Comparison of ENCODE assay signal across 16 cellular contexts in the genomic region with DNA sequence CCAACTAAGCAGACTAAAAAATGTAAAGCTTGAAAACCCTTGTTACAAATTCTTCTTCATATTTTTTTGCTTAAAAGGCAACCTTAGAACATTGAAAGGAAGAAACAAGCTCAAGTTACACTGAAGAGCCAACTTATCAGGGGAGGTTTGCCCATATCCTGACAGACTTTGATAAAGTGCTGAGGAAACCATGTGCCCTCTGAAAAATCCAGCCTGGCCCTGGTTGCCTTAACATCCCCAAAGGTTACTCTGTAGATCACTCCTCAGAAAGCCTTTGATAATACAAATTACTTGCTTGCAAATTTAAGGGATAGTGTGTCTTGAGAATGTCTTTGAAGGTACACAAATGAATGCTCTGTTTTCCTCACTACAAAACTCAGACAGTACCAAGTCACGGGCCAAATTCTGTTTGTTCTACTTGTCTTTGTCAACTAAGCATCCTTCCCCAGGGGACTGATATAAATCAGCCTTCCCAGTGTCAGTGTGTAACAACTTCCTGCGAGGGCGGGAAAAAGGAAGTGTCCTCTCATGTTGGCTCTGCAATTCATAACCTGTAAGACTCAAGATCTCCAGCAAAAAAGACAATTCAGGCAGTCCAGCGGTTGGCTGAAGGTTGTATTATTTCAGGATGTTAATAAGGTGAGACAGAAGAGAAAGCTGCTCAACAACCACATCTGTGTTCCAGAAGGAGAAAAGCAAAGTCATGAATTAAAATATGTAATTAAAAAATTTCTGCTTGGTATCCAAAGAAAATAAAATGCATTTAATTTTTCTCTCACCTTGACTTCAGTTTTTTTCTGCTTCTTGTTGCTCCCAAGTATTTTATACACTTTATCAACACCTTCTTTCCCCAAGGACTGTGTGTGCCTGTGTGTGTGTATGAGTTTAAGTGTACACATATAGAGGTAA.
DNase-seq lines count a peak whose midpoint lies in the region; ATAC-seq, FAIRE-seq and TF ChIP-seq lines count a peak whose summit lies in the region.
"Had no signal": no experiment of that assay in that cellular context is flagged by ENCODE, and none has a peak within 500 bp of the region (broad histone marks: within the 10 kb centered on the region; RNA-seq: fewer than 3 reads in every experiment).

No MANE protein-coding gene starts in this region.

- SMC1A ChIA-PET in GM12878 (lab: Charles Lee; ENCODE audit: uncharacterized antibody, unreplicated experiment) = interaction anchor here (0.9 to 2.1 kb wide), 15 partner anchors 9 to 135 kb away, joined by 3 to 7 read pairs (median 4); no protein-coding TSS in a partner anchor

- CTCF ChIA-PET in activated CD4-positive, alpha-beta T cell treated with anti-CD3 and anti-CD28 coated beads, Interleukin-2, amount 10 ng/mL, durations not matched to agents 7 days and 5 days (lab: Charles Lee) = interaction anchor here (0.6 to 1.0 kb wide), 2 partner anchors 11 to 159 kb away, joined by 3 to 7 read pairs; no protein-coding TSS in a partner anchor
- CTCF ChIA-PET in GM12878 (lab: Yijun Ruan, JAX) = interaction anchor here (0.6 to 1.7 kb wide), 7 partner anchors 10 to 128 kb away, joined by 3 to 8 read pairs (median 4); no protein-coding TSS in a partner anchor

- no peaks in the 10 kb centered on the region for H3K9me2 ChIP-seq in Loucy (replicated peaks; ENCODE audit: low read depth, low read length)

- H3K79me2 ChIP-seq in Loucy (ENCODE audit: insufficient read depth, low read length) (no peaks in the 10 kb centered on the region), GM12878 (ENCODE audit: control insufficient read depth, insufficient read depth, low read length) (no peaks in the 10 kb centered on the region)

- in situ Hi-C loops in GM12878 (cut with MboI) = no loop called here

- 6% methylated on average over 4 of the region's 4 CpGs for WGBS in GM12878 (ENCODE audit: insufficient coverage, insufficient replicate concordance, low lambda C conversion rate, missing lambda C conversion rate)
- WGBS in prostate gland = 34% methylated on average over 4 of the region's 4 CpGs

- FAIRE-seq in GM12878 (lab: Jason Lieb, UNC) = no peak
- FAIRE-seq: G401.6 had no signal

- no peak overlapping the region for H3K4me3 Mint-ChIP-seq in activated CD4-positive, alpha-beta T cell treated with anti-CD3 and anti-CD28 coated beads, Interleukin-2, amount 10 ng/mL, durations not matched to agents 24 days and 14 days
- H3K4me3 Mint-ChIP-seq in activated CD4-positive, alpha-beta T cell treated with anti-CD3 and anti-CD28 coated beads, Interleukin-2, amount 10 ng/mL, durations not matched to agents 7 days and 5 days = no peak overlapping the region
- H3K4me3 Mint-ChIP-seq in osteocyte (ENCODE audit: unreplicated experiment) = no peak overlapping the region

- RAD21 ChIA-PET in GM12878 (lab: Charles Lee; ENCODE audit: unreplicated experiment) = interaction anchor here (0.7 to 1.5 kb wide), 5 partner anchors 9 to 129 kb away, joined by 3 to 6 read pairs (median 3); no protein-coding TSS in a partner anchor

- TF ChIP-seq POLR2A in GM12878 (IDR thresholded peaks at IDR 0.05; ENCODE audit: low read depth, low read length) = no peak
- TF ChIP-seq POLR2A in prostate gland (IDR thresholded peaks at IDR 0.05) = no peak

- DNase-seq in activated CD4-positive, alpha-beta T cell treated with anti-CD3 and anti-CD28 coated beads, Interleukin-2, amount 10 ng/mL, durations not matched to agents 24 days and 14 days = peak; percentile 40
- no peak for DNase-seq in activated CD4-positive, alpha-beta T cell treated with anti-CD3 and anti-CD28 coated beads, Interleukin-2, amount 10 ng/mL, durations not matched to agents 7 days and 5 days
- no peak for DNase-seq in GM12878 (ENCODE audit: low read depth, low spot score)
- peak; percentile 49 for DNase-seq in prostate gland (ENCODE audit: low spot score)
- no peak for DNase-seq in stimulated activated CD4-positive, alpha-beta T cell treated with anti-CD3 and anti-CD28 coated beads, Interleukin-2, amount 100 ng/mL, for 24 hours
- DNase-seq in osteocyte (ENCODE audit: extremely low spot score, unreplicated experiment) = no peak
- no peak for DNase-seq in HT-29 (ENCODE audit: low spot score)
- DNase-seq: activated CD4-positive, alpha-beta T cell treated with anti-CD3 and anti-CD28 coated beads for 1 hour; body of pancreas; Karpas-422; NCI-H510A treated with DMSO at 0.1 percent for 48 hours; SHP77 treated with DMSO at 0.1 percent for 48 hours; stimulated activated CD4-positive, alpha-beta T cell treated with anti-CD3 and anti-CD28 coated beads, Interleukin-4, amount 100 ng/mL, for 24 hours; stimulated activated naive CD4-positive, alpha-beta T cell had no signal

- H3K4me1 Mint-ChIP-seq in activated CD4-positive, alpha-beta T cell treated with anti-CD3 and anti-CD28 coated beads, Interleukin-2, amount 10 ng/mL, durations not matched to agents 24 days and 14 days = peaks cover 11% of the 10 kb centered on the region
- peaks cover 12% of the 10 kb centered on the region for H3K4me1 Mint-ChIP-seq in activated CD4-positive, alpha-beta T cell treated with anti-CD3 and anti-CD28 coated beads, Interleukin-2, amount 10 ng/mL, durations not matched to agents 7 days and 5 days
- peaks cover 32% of the 10 kb centered on the region for H3K4me1 Mint-ChIP-seq in osteocyte (ENCODE audit: unreplicated experiment)

- H3K4me1 ChIP-seq in Loucy (ENCODE audit: insufficient read depth, low read length, poor library complexity, severe bottlenecking) (peaks cover 33% of the 10 kb centered on the region), GM12878 (ENCODE audit: control insufficient read depth, insufficient read depth, low read length) (peaks cover 3% of the 10 kb centered on the region; the same call in 1 of the 2 replicates), prostate gland (replicated peaks) (peaks cover 15% of the 10 kb centered on the region)

- no peak for TF ChIP-seq CTCF in Loucy (conservative IDR thresholded peaks at IDR 0.05; ENCODE audit: low read length)
- TF ChIP-seq CTCF in GM12878 (IDR thresholded peaks at IDR 0.05 in 2 of 3, conservative IDR thresholded peaks at IDR 0.05 in 1 of 3; ENCODE audit: control insufficient read depth in 2 of 3, extremely low read depth in 1 of 3, insufficient read depth in 1 of 3, low read depth in 3 of 3, low read length in 3 of 3) = no peak
- TF ChIP-seq CTCF in prostate gland (IDR thresholded peaks at IDR 0.05) = no peak
- no peak for TF ChIP-seq CTCF in osteocyte (IDR thresholded peaks at IDR 0.05)

- H4K20me1 ChIP-seq in Loucy (ENCODE audit: insufficient read depth, low read length, poor library complexity, severe bottlenecking) (no peaks in the 10 kb centered on the region), GM12878 (ENCODE audit: control insufficient read depth, insufficient read depth) (no peaks in the 10 kb centered on the region)

- peaks cover 5% of the 10 kb centered on the region for H3K27me3 Mint-ChIP-seq in activated CD4-positive, alpha-beta T cell treated with anti-CD3 and anti-CD28 coated beads, Interleukin-2, amount 10 ng/mL, durations not matched to agents 24 days and 14 days
- H3K27me3 Mint-ChIP-seq in activated CD4-positive, alpha-beta T cell treated with anti-CD3 and anti-CD28 coated beads, Interleukin-2, amount 10 ng/mL, durations not matched to agents 7 days and 5 days = peaks cover 5% of the 10 kb centered on the region
- H3K27me3 Mint-ChIP-seq in osteocyte (ENCODE audit: unreplicated experiment) = no peaks in the 10 kb centered on the region

- intact Hi-C loops in activated CD4-positive, alpha-beta T cell treated with anti-CD3 and anti-CD28 coated beads, Interleukin-2, amount 10 ng/mL, durations not matched to agents 24 days and 14 days (cut with micrococcal nuclease) = no loop called here
- intact Hi-C loops in GM12878 (cut with micrococcal nuclease; ENCODE audit: unreplicated experiment) (no loop called here), prostate gland (cut with DNase I) (no loop called here)

- H3K27ac ChIP-seq in GM12878 (ENCODE audit: control insufficient read depth, insufficient read depth) = no peak overlapping the region
- no peak overlapping the region for H3K27ac ChIP-seq in prostate gland
- H3K27ac ChIP-seq: body of pancreas had no signal

- ATAC-seq in GM12878 = no peak
- ATAC-seq: body of pancreas had no signal

- TF ChIP-seq EP300 in GM12878 (IDR thresholded peaks at IDR 0.05; ENCODE audit: borderline replicate concordance in 1 of 2, control insufficient read depth in 1 of 2, low read depth in 2 of 2, low read length in 2 of 2) = no peak

- H3K36me3 Mint-ChIP-seq in activated CD4-positive, alpha-beta T cell treated with anti-CD3 and anti-CD28 coated beads, Interleukin-2, amount 10 ng/mL, durations not matched to agents 24 days and 14 days (ENCODE audit: low read depth) = no peaks in the 10 kb centered on the region
- no peaks in the 10 kb centered on the region for H3K36me3 Mint-ChIP-seq in activated CD4-positive, alpha-beta T cell treated with anti-CD3 and anti-CD28 coated beads, Interleukin-2, amount 10 ng/mL, durations not matched to agents 7 days and 5 days (ENCODE audit: low read depth)
- H3K36me3 Mint-ChIP-seq in osteocyte (ENCODE audit: unreplicated experiment) = no peaks in the 10 kb centered on the region

- H3K27me3 ChIP-seq in Loucy (ENCODE audit: insufficient read depth, low read length, poor library complexity, severe bottlenecking) (no peaks in the 10 kb centered on the region), GM12878 (replicated peaks in 1 of 2; ENCODE audit: control insufficient read depth in 2 of 2, insufficient read depth in 2 of 2, low read length in 1 of 2) (no peaks in the 10 kb centered on the region), prostate gland (replicated peaks; ENCODE audit: insufficient read depth) (no peaks in the 10 kb centered on the region)
- H3K27me3 ChIP-seq: body of pancreas had no signal

- no peak overlapping the region for H3K27ac Mint-ChIP-seq in activated CD4-positive, alpha-beta T cell treated with anti-CD3 and anti-CD28 coated beads, Interleukin-2, amount 10 ng/mL, durations not matched to agents 24 days and 14 days
- H3K27ac Mint-ChIP-seq in activated CD4-positive, alpha-beta T cell treated with anti-CD3 and anti-CD28 coated beads, Interleukin-2, amount 10 ng/mL, durations not matched to agents 7 days and 5 days = no peak overlapping the region
- H3K27ac Mint-ChIP-seq in osteocyte (ENCODE audit: unreplicated experiment) = no peak overlapping the region

- H3K36me3 ChIP-seq in Loucy (ENCODE audit: insufficient read depth, low read length) (no peaks in the 10 kb centered on the region), GM12878 (ENCODE audit: control insufficient read depth in 2 of 2, insufficient read depth in 2 of 2, low read length in 1 of 2) (no peaks in the 10 kb centered on the region), prostate gland (no peaks in the 10 kb centered on the region)

- TF ChIP-seq RAD21 in GM12878 (IDR thresholded peaks at IDR 0.05; ENCODE audit: insufficient read depth, low read depth, low read length) = no peak

- POLR2A ChIA-PET in activated CD4-positive, alpha-beta T cell treated with anti-CD3 and anti-CD28 coated beads, Interleukin-2, amount 10 ng/mL, durations not matched to agents 7 days and 5 days (lab: Charles Lee) = interaction anchor here (0.7 kb wide), 1 partner anchor 19 kb away, joined by 3 read pairs; no protein-coding TSS in a partner anchor
- POLR2A ChIA-PET in GM12878 (lab: Charles Lee) = interaction anchor here (1.5 kb wide), 1 partner anchor 19 kb away, joined by 3 read pairs; no protein-coding TSS in a partner anchor

- no TSS peak for BruUV-seq in GM12878 (replicated peaks; lab: Mats Ljungman, UMichigan)

- H3K9me3 ChIP-seq in Loucy (ENCODE audit: insufficient read depth, low read depth, low read length) = no peaks in the 10 kb centered on the region
- no peaks in the 10 kb centered on the region for H3K9me3 ChIP-seq in GM12878 (replicated peaks; ENCODE audit: control insufficient read depth, insufficient read depth, low read length)
- no peaks in the 10 kb centered on the region for H3K9me3 ChIP-seq in prostate gland
- H3K9me3 ChIP-seq: body of pancreas had no signal

- peaks cover 6% of the 10 kb centered on the region for H3K9me3 Mint-ChIP-seq in activated CD4-positive, alpha-beta T cell treated with anti-CD3 and anti-CD28 coated beads, Interleukin-2, amount 10 ng/mL, durations not matched to agents 24 days and 14 days
- H3K9me3 Mint-ChIP-seq in activated CD4-positive, alpha-beta T cell treated with anti-CD3 and anti-CD28 coated beads, Interleukin-2, amount 10 ng/mL, durations not matched to agents 7 days and 5 days = no peaks in the 10 kb centered on the region
- H3K9me3 Mint-ChIP-seq in osteocyte (ENCODE audit: unreplicated experiment) = no peaks in the 10 kb centered on the region

- no peak overlapping the region for H2AFZ ChIP-seq in Loucy (ENCODE audit: low read length)
- peak overlapping the region; percentile 44 for H2AFZ ChIP-seq in GM12878 (ENCODE audit: control insufficient read depth, low read depth, low read length)

- no peak overlapping the region for H3K9ac ChIP-seq in Loucy (ENCODE audit: low read depth, low read length, poor library complexity, severe bottlenecking)
- H3K9ac ChIP-seq in GM12878 (ENCODE audit: control insufficient read depth, insufficient read depth, low read length) = no peak overlapping the region

- H3K4me3 ChIP-seq in Loucy (ENCODE audit: low read length, poor library complexity, severe bottlenecking) (peak overlapping the region; percentile 18), GM12878 (no peak overlapping the region), prostate gland (no peak overlapping the region)
- H3K4me3 ChIP-seq: body of pancreas had no signal

- peak overlapping the region; percentile 64 for H3K4me2 ChIP-seq in Loucy (ENCODE audit: low read depth, low read length, poor library complexity, severe bottlenecking)
- H3K4me2 ChIP-seq in GM12878 (ENCODE audit: control insufficient read depth, insufficient read depth) = no peak overlapping the region

- no peaks in the 10 kb centered on the region for H3F3A ChIP-seq in Loucy (ENCODE audit: low read depth)

Comparison
In these comparisons a context has a peak if more than half of its experiments do, and no peak if none do; other contexts are left out.
1. DNase-seq: peak in activated CD4-positive, alpha-beta T cell treated with anti-CD3 and anti-CD28 coated beads, Interleukin-2, amount 10 ng/mL, durations not matched to agents 24 days and 14 days (single experiment) and prostate gland (single experiment); none in activated CD4-positive, alpha-beta T cell treated with anti-CD3 and anti-CD28 coated beads, Interleukin-2, amount 10 ng/mL, durations not matched to agents 7 days and 5 days (single experiment), GM12878 (single experiment), stimulated activated CD4-positive, alpha-beta T cell treated with anti-CD3 and anti-CD28 coated beads, Interleukin-2, amount 100 ng/mL, for 24 hours (0 of 2), osteocyte (single experiment) and HT-29 (single experiment).